10 cellular contexts compared by ENCODE assay signal in genomic region chr11:38824573-38824972, GRCh38.
DNase-seq lines count a peak whose midpoint lies in the region; ATAC-seq, FAIRE-seq and TF ChIP-seq lines count a peak whose summit lies in the region.
"Had no signal": no experiment of that assay in that cellular context is flagged by ENCODE, and none has a peak within 500 bp of the region (broad histone marks: within the 10 kb centered on the region; RNA-seq: fewer than 3 reads in every experiment).

No MANE protein-coding gene starts in this region.

- H3K27ac Mint-ChIP-seq in H9, result no peak overlapping the region
- no peak overlapping the region for H3K27ac Mint-ChIP-seq in glutamatergic neuron (ENCODE audit: unreplicated experiment)

- no peaks in the 10 kb centered on the region for H4K20me1 ChIP-seq in H9 (ENCODE audit: control insufficient read depth, insufficient read depth, insufficient read length)

- H3K79me2 ChIP-seq in H9 (ENCODE audit: insufficient read depth, low read length), result no peaks in the 10 kb centered on the region

- no peak overlapping the region for H3K4ac ChIP-seq in H9 (ENCODE audit: low read depth, low read length)

- no peaks in the 10 kb centered on the region for H3K23me2 ChIP-seq in H9 (ENCODE audit: insufficient read length, low read depth, low read length, poor library complexity, severe bottlenecking)

- H4K5ac ChIP-seq in H9 (ENCODE audit: insufficient read length, low read depth, low read length), result no peak overlapping the region

- peak; percentile 64 for TF ChIP-seq CTCF in H9 (conservative IDR thresholded peaks at IDR 0.05)
- peak; percentile 29 for TF ChIP-seq CTCF in glutamatergic neuron (IDR thresholded peaks at IDR 0.05; ENCODE audit: partially characterized antibody, unreplicated experiment)
- no peak for TF ChIP-seq CTCF in omental fat pad (IDR thresholded peaks at IDR 0.05)

- H3K18ac ChIP-seq in H9 (ENCODE audit: insufficient read length, low read depth, low read length), result no peak overlapping the region

- no peak overlapping the region for H2AFZ ChIP-seq in H9 (ENCODE audit: low read length)

- H2BK5ac ChIP-seq in H9 (ENCODE audit: insufficient read length, low read length), result no peak overlapping the region

- no peak overlapping the region for H2BK120ac ChIP-seq in H9 (ENCODE audit: low read depth, low read length, poor library complexity, severe bottlenecking)

- no peak overlapping the region for H3K23ac ChIP-seq in H9 (ENCODE audit: insufficient read length, low read depth, low read length)

- H4K91ac ChIP-seq in H9 (ENCODE audit: insufficient read length, low read depth, low read length), result no peak overlapping the region

- no peak for ATAC-seq in omental fat pad (ENCODE audit: low FRiP score)
- ATAC-seq in esophagus mucosa, result no peak
- no peak for ATAC-seq in GM18861 (IDR thresholded peaks at IDR 0.05; ENCODE audit: unreplicated experiment)

- DNase-seq in CMK (ENCODE audit: low read depth) (peak; percentile 12), H9 (no peak), OCI-M1 (lab: John Stamatoyannopoulos, UW) (peak; percentile 29), glutamatergic neuron (no peak), HTR-8/SVneo (ENCODE audit: insufficient read length, low spot score) (no peak), omental fat pad (ENCODE audit: low spot score) (no peak)
- DNase-seq: activated CD4-positive, alpha-beta T cell treated with anti-CD3 and anti-CD28 coated beads, Interleukin-2, amount 50 U/mL, for 4 hours; DMS153 had no signal

- no peak overlapping the region for H4K8ac ChIP-seq in H9 (replicated peaks; ENCODE audit: insufficient read length, low read depth, low read length)

- no peaks in the 10 kb centered on the region for H3K4me1 Mint-ChIP-seq in H9
- no peaks in the 10 kb centered on the region for H3K4me1 Mint-ChIP-seq in glutamatergic neuron (ENCODE audit: low read depth, unreplicated experiment)

- H3T11ph ChIP-seq in H9 (ENCODE audit: low read length), result no peak overlapping the region

- no peak overlapping the region for H3K14ac ChIP-seq in H9 (ENCODE audit: insufficient read depth, low read length)

- H2BK12ac ChIP-seq in H9 (ENCODE audit: insufficient read length, low read depth, low read length), result no peak overlapping the region

- no peak overlapping the region for H2BK20ac ChIP-seq in H9 (ENCODE audit: low read depth, low read length, poor library complexity, severe bottlenecking)

- H3K79me1 ChIP-seq in H9 (ENCODE audit: insufficient read depth, low read depth, low read length, poor library complexity, severe bottlenecking), result no peaks in the 10 kb centered on the region

- WGBS in H9 (ENCODE audit: extremely low coverage, insufficient read length, low lambda C conversion rate), result no CpG with 5 or more reads among the region's 3 CpGs

- no peaks in the 10 kb centered on the region for H3K4me1 ChIP-seq in H9 (ENCODE audit: insufficient read depth, low read length)

- no peak for FAIRE-seq in HTR-8/SVneo (lab: Jason Lieb, UNC)

- no peak overlapping the region for H3K27ac ChIP-seq in H9 (ENCODE audit: insufficient read length, low read depth, low read length)

- no peak overlapping the region for H3K9ac ChIP-seq in H9 (ENCODE audit: extremely low read depth, insufficient read length, low read length)

- H3K9me3 ChIP-seq in H9 (ENCODE audit: control insufficient read depth, low read depth, low read length), result no peaks in the 10 kb centered on the region

- H3K9me3 Mint-ChIP-seq in H9 (peaks cover 43 to 47% of the 10 kb centered on the region in 2 experiments), glutamatergic neuron (ENCODE audit: unreplicated experiment) (peaks cover 2% of the 10 kb centered on the region)

- H3K27me3 ChIP-seq in H9 (ENCODE audit: insufficient read depth, low read length), result no peaks in the 10 kb centered on the region

- no peak overlapping the region for H3K4me2 ChIP-seq in H9 (ENCODE audit: insufficient read depth, insufficient read length, low read length)

- H2BK15ac ChIP-seq in H9 (ENCODE audit: low read depth, low read length), result no peak overlapping the region

- H3K27me3 Mint-ChIP-seq in H9 (ENCODE audit: low read depth) (no peaks in the 10 kb centered on the region), glutamatergic neuron (ENCODE audit: unreplicated experiment) (no peaks in the 10 kb centered on the region)

- H2AK5ac ChIP-seq in H9 (ENCODE audit: insufficient read length, low read length), result no peak overlapping the region

- H3K56ac ChIP-seq in H9 (ENCODE audit: insufficient read length, low read depth, low read length), result no peak overlapping the region

- H3K36me3 Mint-ChIP-seq in H9 (ENCODE audit: insufficient read depth in 1 of 3, low read depth in 3 of 3), result peaks cover 19 to 40% (median 24%) of the 10 kb centered on the region in 3 experiments
- H3K36me3 Mint-ChIP-seq in glutamatergic neuron (ENCODE audit: unreplicated experiment), result peaks cover 13% of the 10 kb centered on the region

- H3K4me3 Mint-ChIP-seq in H9 (no peak overlapping the region), glutamatergic neuron (ENCODE audit: unreplicated experiment) (no peak overlapping the region)

Comparison
In these comparisons a context has a peak if more than half of its experiments do, and no peak if none do; other contexts are left out.
1. DNase-seq: peak in CMK (single experiment) and OCI-M1 (single experiment); none in H9 (single experiment), glutamatergic neuron (single experiment), HTR-8/SVneo (single experiment) and omental fat pad (single experiment).
2. CTCF ChIP-seq: peak in H9 (single experiment) and glutamatergic neuron (single experiment); none in omental fat pad (0 of 3).